In genomic region chr16:86046026-86046713, GRCh38 we compare ENCODE assay signal across 17 cellular contexts.
"Had no signal": no experiment of that assay in that cellular context is flagged by ENCODE, and none has a peak within 500 bp of the region (broad histone marks: within the 10 kb centered on the region; RNA-seq: fewer than 3 reads in every experiment).

No MANE protein-coding gene starts in this region.

- H3K4me3 ChIP-seq: breast epithelium, coronary artery, left lung, thyroid gland had no signal

- H3K27ac Mint-ChIP-seq: activated naive CD8-positive, alpha-beta T cell treated with anti-CD3 and anti-CD28 coated beads for 36 hours; activated T-helper 2 cell treated with anti-CD3 and anti-CD28 coated beads, Interferon-gamma antibody, Interleukin-2, Interleukin-4, amounts not matched to agents 10 μg/mL and 5 μg/mL and 100 μg/mL, durations not matched to agents 14 hours and 24 hours and 36 hours; nephron; stimulated activated naive CD8-positive, alpha-beta T cell treated with anti-CD3 and anti-CD28 coated beads, Interleukin-15, Interleukin-2, amounts not matched to agents 100 ng/mL and 50 ng/mL, for 24 hours; T-cell had no signal

- H3K9me3 ChIP-seq: breast epithelium, left lung, thyroid gland had no signal

- H3K27me3 ChIP-seq: thyroid gland had no signal

- H3K4me1 ChIP-seq: breast epithelium, thyroid gland had no signal

- ATAC-seq: left lung had no signal

- H3K36me3 Mint-ChIP-seq: activated naive CD8-positive, alpha-beta T cell treated with anti-CD3 and anti-CD28 coated beads for 36 hours; T-cell had no signal

- H3K4me3 Mint-ChIP-seq: activated naive CD8-positive, alpha-beta T cell treated with anti-CD3 and anti-CD28 coated beads for 36 hours; activated T-cell treated with anti-CD3 and anti-CD28 coated beads, Interleukin-2, amount 50 U/mL, for 4 hours; nephron; stimulated activated naive CD8-positive, alpha-beta T cell treated with anti-CD3 and anti-CD28 coated beads, Interleukin-15, Interleukin-2, amounts not matched to agents 100 ng/mL and 50 ng/mL, for 24 hours had no signal

- H3K9me3 Mint-ChIP-seq: activated naive CD8-positive, alpha-beta T cell treated with anti-CD3 and anti-CD28 coated beads for 36 hours; activated T-cell treated with anti-CD3 and anti-CD28 coated beads, Interleukin-2, amount 50 U/mL, for 4 hours; activated T-helper 2 cell treated with anti-CD3 and anti-CD28 coated beads, Interferon-gamma antibody, Interleukin-2, Interleukin-4, amounts not matched to agents 10 μg/mL and 5 μg/mL and 100 μg/mL, durations not matched to agents 14 hours and 24 hours and 36 hours; nephron; stimulated activated naive CD8-positive, alpha-beta T cell treated with anti-CD3 and anti-CD28 coated beads, Interleukin-15, Interleukin-2, amounts not matched to agents 100 ng/mL and 50 ng/mL, for 24 hours; T-cell had no signal

- H3K36me3 ChIP-seq: breast epithelium, left lung, thyroid gland, WERI-Rb-1 had no signal

- DNase-seq: activated CD4-positive, CD25-positive, alpha-beta regulatory T cell treated with anti-CD3 and anti-CD28 coated beads, Interleukin-2, amount 50 U/mL, for 72 hours; activated CD8-positive, alpha-beta memory T cell treated with anti-CD3 and anti-CD28 coated beads, Interleukin-2, amount 50 U/mL, for 48 hours; amniotic stem cell; foreskin melanocyte; occipital lobe; substantia nigra; thyroid gland; WERI-Rb-1 had no signal

- H3K27ac ChIP-seq: breast epithelium, coronary artery, left lung, thyroid gland, WERI-Rb-1 had no signal
